8 cellular contexts compared by ENCODE assay signal in genomic region chr4:154551872-154552686, GRCh38. TPM values are rescaled to one million over a fixed set of nuclear protein-coding genes. Genes with fewer than 3 reads are reported as not detected.
DNase-seq lines count a peak whose midpoint lies in the region; ATAC-seq and TF ChIP-seq lines count a peak whose summit lies in the region.

No MANE protein-coding gene starts in this region.

- no peaks in the 10 kb centered on the region for H3K9me3 Mint-ChIP-seq in activated T-cell treated with anti-CD3 and anti-CD28 coated beads, Interleukin-2, amount 50 U/mL, for 4 hours

- H2BK15ac ChIP-seq in neuronal stem cell (ENCODE audit: low read length), result no peak overlapping the region

- no peak overlapping the region for H3K27ac ChIP-seq in neuronal stem cell (replicated peaks; ENCODE audit: low read length)
- no peak overlapping the region for H3K27ac ChIP-seq in substantia nigra (ENCODE audit: low read depth, low read length, poor library complexity, severe bottlenecking)

- H3K18ac ChIP-seq in neuronal stem cell (ENCODE audit: low read length), result no peak overlapping the region

- H3K23ac ChIP-seq in neuronal stem cell (ENCODE audit: low read depth, low read length, poor library complexity), result no peak overlapping the region

- no CpG with 5 or more reads among the region's 6 CpGs for WGBS in neuronal stem cell (ENCODE audit: extremely low coverage in 2 of 2, insufficient read length in 2 of 2, insufficient replicate concordance in 1 of 2), 2 donors

- ATAC-seq in GM21526 (IDR thresholded peaks at IDR 0.05; ENCODE audit: low FRiP score, unreplicated experiment), result peak; percentile 64
- ATAC-seq in activated T-cell treated with anti-CD3 and anti-CD28 coated beads, Interleukin-2, amount 50 U/mL, for 4 hours, result peak; percentile 35 to 42

- peaks cover 0 to 13% of the 10 kb centered on the region in 2 donors for H3K36me3 ChIP-seq in neuronal stem cell (replicated peaks in 1 of 2; ENCODE audit: control insufficient read depth in 2 of 2, insufficient read depth in 2 of 2, low read length in 2 of 2)

- H3K4me3 ChIP-seq in fibroblast of mammary gland (ENCODE audit: control insufficient read depth, low read depth, low read length) (no peak overlapping the region), neuronal stem cell (ENCODE audit: low read length in 2 of 2) (no peak overlapping the region)

- H2AFZ ChIP-seq in neuronal stem cell (ENCODE audit: low read length), result peak overlapping the region; percentile 36

- no peak overlapping the region for H2BK5ac ChIP-seq in neuronal stem cell (ENCODE audit: low read length)

- H3K4me3 Mint-ChIP-seq in activated T-cell treated with anti-CD3 and anti-CD28 coated beads, Interleukin-2, amount 50 U/mL, for 4 hours, result no peak overlapping the region

- H3K79me1 ChIP-seq in neuronal stem cell (ENCODE audit: low read depth, low read length), result peaks cover 2% of the 10 kb centered on the region

- no peak overlapping the region for H3K14ac ChIP-seq in neuronal stem cell (ENCODE audit: low read length)

- no peak overlapping the region for H3K4me2 ChIP-seq in neuronal stem cell (ENCODE audit: insufficient read depth, low read length, poor library complexity, severe bottlenecking)

- peak; percentile 47 for DNase-seq in DMS53 treated with DMSO at 0.1 percent for 48 hours (lab: John Stamatoyannopoulos, UW; ENCODE audit: unreplicated experiment)
- DNase-seq in HUDEP-2 (lab: John Stamatoyannopoulos, UW; ENCODE audit: unreplicated experiment in 76 of 76), result peak in 70 of 76 experiments; percentile 1 to 77 (median 40)
- peak; percentile 89 for DNase-seq in OCI-M1 (lab: John Stamatoyannopoulos, UW)
- DNase-seq in activated T-cell treated with anti-CD3 and anti-CD28 coated beads, Interleukin-2, amount 50 U/mL, for 4 hours, result peak; percentile 62
- peak; percentile 85 for DNase-seq in fibroblast of mammary gland (ENCODE audit: low read depth)
- peak; percentile 58 for DNase-seq in neuronal stem cell (ENCODE audit: low spot score)
- DNase-seq in substantia nigra (lab: John Stamatoyannopoulos, UW), result peak in 44 of 49 donors; percentile 4 to 77 (median 52)

- H3K27me3 ChIP-seq in neuronal stem cell (ENCODE audit: control insufficient read depth in 3 of 3, insufficient read depth in 3 of 3, low read depth in 1 of 3, low read length in 3 of 3), result peaks cover 0 to 6% (median 0%) of the 10 kb centered on the region in 3 experiments

- no peaks in the 10 kb centered on the region for H3K9me3 ChIP-seq in neuronal stem cell (replicated peaks in 1 of 2; ENCODE audit: control insufficient read depth in 2 of 2, insufficient read depth in 1 of 2, low read depth in 1 of 2, low read length in 2 of 2)

- H3K4me1 Mint-ChIP-seq in activated T-cell treated with anti-CD3 and anti-CD28 coated beads, Interleukin-2, amount 50 U/mL, for 4 hours (ENCODE audit: low read depth), result peaks cover 21% of the 10 kb centered on the region

- no peak overlapping the region for H3K9ac ChIP-seq in neuronal stem cell (ENCODE audit: low read depth, low read length, poor library complexity)

- H3K4me1 ChIP-seq in neuronal stem cell (ENCODE audit: control insufficient read depth in 2 of 2, insufficient read depth in 1 of 2, low read depth in 1 of 2, low read length in 2 of 2), result peaks cover 2 to 8% of the 10 kb centered on the region in 2 donors

- no peaks in the 10 kb centered on the region for H3K27me3 Mint-ChIP-seq in activated T-cell treated with anti-CD3 and anti-CD28 coated beads, Interleukin-2, amount 50 U/mL, for 4 hours (ENCODE audit: low read depth)

- H2AK5ac ChIP-seq in neuronal stem cell (ENCODE audit: low read depth, low read length), result no peak overlapping the region

- no peak overlapping the region for H2BK120ac ChIP-seq in neuronal stem cell (ENCODE audit: low read depth, low read length)

- H3K36me3 Mint-ChIP-seq in activated T-cell treated with anti-CD3 and anti-CD28 coated beads, Interleukin-2, amount 50 U/mL, for 4 hours (ENCODE audit: insufficient read depth), result peaks cover 9% of the 10 kb centered on the region

- H3K4ac ChIP-seq in neuronal stem cell (ENCODE audit: low read length), result no peak overlapping the region

- TF ChIP-seq CTCF in fibroblast of mammary gland (conservative IDR thresholded peaks at IDR 0.05; ENCODE audit: control insufficient read depth, insufficient read depth, low read depth, low read length), result peak; percentile 82

- H2BK12ac ChIP-seq in neuronal stem cell (ENCODE audit: low read length), result no peak overlapping the region

- no peak overlapping the region for H4K8ac ChIP-seq in neuronal stem cell (ENCODE audit: low read depth, low read length)

- no peak overlapping the region for H4K91ac ChIP-seq in neuronal stem cell (ENCODE audit: low read depth, low read length, poor library complexity)

RNA-seq across cellular contexts. Expression of gene PLRG1, which starts 1.9 kb away (rescaled TPM):
- 100 to 1,000 TPM; 122 to 135 (median 133) TPM for total RNA-seq in activated T-cell treated with anti-CD3 and anti-CD28 coated beads, Interleukin-2, amount 50 U/mL, for 4 hours
- polyA plus RNA-seq in neuronal stem cell (2013, experiment 1 of 2), result 71.7 TPM
- 76.5 TPM for polyA plus RNA-seq in neuronal stem cell (2013, experiment 2 of 2)

RNA-seq across cellular contexts. Expression of gene FGB, which starts 10.7 kb away (rescaled TPM):
- 1 to 10 TPM; 1.6 to 1.9 (median 1.7) TPM for total RNA-seq in activated T-cell treated with anti-CD3 and anti-CD28 coated beads, Interleukin-2, amount 50 U/mL, for 4 hours
- not detected for polyA plus RNA-seq in neuronal stem cell (2013, experiment 1 of 2)
- not detected for polyA plus RNA-seq in neuronal stem cell (2013, experiment 2 of 2)

RNA-seq across cellular contexts. Expression of gene FGA, which starts 38.5 kb away (rescaled TPM):
- 1 to 10 TPM; 2.1 to 4.1 (median 3.3) TPM for total RNA-seq in activated T-cell treated with anti-CD3 and anti-CD28 coated beads, Interleukin-2, amount 50 U/mL, for 4 hours
- polyA plus RNA-seq in neuronal stem cell (2013, experiment 1 of 2), result not detected
- not detected for polyA plus RNA-seq in neuronal stem cell (2013, experiment 2 of 2)
